17 cellular contexts compared by ENCODE assay signal in genomic region chr3:116474356-116475200, GRCh38. TPM values are rescaled to one million over a fixed set of nuclear protein-coding genes. Genes with fewer than 3 reads are reported as not detected.
DNase-seq lines count a peak whose midpoint lies in the region; TF ChIP-seq lines count a peak whose summit lies in the region.
"Had no signal": no experiment of that assay in that cellular context is flagged by ENCODE, and none has a peak within 500 bp of the region (broad histone marks: within the 10 kb centered on the region; RNA-seq: fewer than 3 reads in every experiment).

No MANE protein-coding gene starts in this region.

- no peak for TF ChIP-seq CTCF in hepatocyte (IDR thresholded peaks at IDR 0.05; ENCODE audit: poor library complexity)

- WGBS in hepatocyte (ENCODE audit: low lambda C conversion rate, missing lambda C conversion rate) = 25% methylated on average over 4 of the region's 4 CpGs

- DNase-seq in DMS53 treated with DMSO at 0.1 percent for 48 hours (lab: John Stamatoyannopoulos, UW; ENCODE audit: unreplicated experiment) (peak; percentile 52), NCI-H187 (lab: John Stamatoyannopoulos, UW) (peak; percentile 42 to 53), NCI-H748 (lab: John Stamatoyannopoulos, UW; ENCODE audit: unreplicated experiment) (peak; percentile 97), hepatocyte (ENCODE audit: low spot score) (no peak), RKO (ENCODE audit: low spot score) (no peak), MG63 (no peak), OCI-M2 (lab: John Stamatoyannopoulos, UW; ENCODE audit: unreplicated experiment) (no peak)
- no peak for DNase-seq in stimulated activated CD4-positive, alpha-beta T cell treated with anti-CD3 and anti-CD28 coated beads, Interleukin-4, amount 100 ng/mL, for 4 hours
- DNase-seq: activated T-cell treated with anti-CD3 and anti-CD28 coated beads, Interleukin-2, amount 50 U/mL, for 4 hours; adrenal gland; AML-193; left colon; naive thymus-derived CD8-positive, alpha-beta T cell; NCI-H1048; Right ventricle myocardium superior; stimulated activated CD4-positive, alpha-beta T cell treated with anti-CD3 and anti-CD28 coated beads, Interleukin-4, amount 100 ng/mL, for 1 hour had no signal

- no peak overlapping the region for H2AFZ ChIP-seq in hepatocyte

- H3K9me3 ChIP-seq in hepatocyte (ENCODE audit: low read depth) = no peaks in the 10 kb centered on the region
- H3K9me3 ChIP-seq in MG63 = no peaks in the 10 kb centered on the region
- H3K9me3 ChIP-seq: adrenal gland had no signal

- H3K79me2 ChIP-seq in hepatocyte = no peaks in the 10 kb centered on the region

- H3K27me3 ChIP-seq in hepatocyte (no peaks in the 10 kb centered on the region), MG63 (no peaks in the 10 kb centered on the region)
- H3K27me3 ChIP-seq: adrenal gland, right atrium auricular region had no signal

- H3K4me3 ChIP-seq in hepatocyte (no peak overlapping the region), MG63 (no peak overlapping the region)
- H3K4me3 ChIP-seq: adrenal gland, right atrium auricular region had no signal

- H3K4me1 ChIP-seq in hepatocyte (ENCODE audit: insufficient read depth) = peaks cover 11% of the 10 kb centered on the region
- H3K4me1 ChIP-seq: right atrium auricular region had no signal

- H3K36me3 ChIP-seq in hepatocyte (replicated peaks; ENCODE audit: insufficient read depth, low read depth) (no peaks in the 10 kb centered on the region), MG63 (no peaks in the 10 kb centered on the region)
- H3K36me3 ChIP-seq: adrenal gland, right atrium auricular region had no signal

- H3K27ac ChIP-seq in hepatocyte = no peak overlapping the region
- H3K27ac ChIP-seq: adrenal gland, right atrium auricular region had no signal

- peak overlapping the region; percentile 45 for H3K4me2 ChIP-seq in hepatocyte

- H4K20me1 ChIP-seq in hepatocyte (ENCODE audit: insufficient read depth, poor library complexity, severe bottlenecking) = no peaks in the 10 kb centered on the region

- no peaks in the 10 kb centered on the region for H3K9me2 ChIP-seq in hepatocyte (replicated peaks; ENCODE audit: insufficient read depth)

RNA-seq across cellular contexts. Expression of gene LSAMP, which starts 29.3 kb away (rescaled TPM):
- total RNA-seq in hepatocyte = 14.0 and 15.1 TPM in 2 replicates
- 16.6 and 22.3 TPM in 2 replicates for polyA plus RNA-seq in hepatocyte
- total RNA-seq in MG63 (2014; rRNA removed; shearing (Covaris generic); ENCODE audit: low replicate concordance) = 0.16 and 1.2 TPM in 2 replicates
- total RNA-seq: activated T-cell treated with anti-CD3 and anti-CD28 coated beads, Interleukin-2, amount 50 U/mL, for 4 hours; naive thymus-derived CD8-positive, alpha-beta T cell had no signal
- polyA plus RNA-seq: naive thymus-derived CD8-positive, alpha-beta T cell had no signal

Comparison
In these comparisons a context has a peak if more than half of its experiments do, and no peak if none do; other contexts are left out.
1. DNase-seq: peak in DMS53 treated with DMSO at 0.1 percent for 48 hours (single experiment), NCI-H187 (2 of 2) and NCI-H748 (single experiment); none in hepatocyte (single experiment), RKO (single experiment), MG63 (single experiment), OCI-M2 (single experiment) and stimulated activated CD4-positive, alpha-beta T cell treated with anti-CD3 and anti-CD28 coated beads, Interleukin-4, amount 100 ng/mL, for 4 hours (0 of 2).